26 cellular contexts compared by ENCODE assay signal in genomic region chr2:5064687-5065086, GRCh38.
"Had no signal": no experiment of that assay in that cellular context is flagged by ENCODE, and none has a peak within 500 bp of the region (broad histone marks: within the 10 kb centered on the region; RNA-seq: fewer than 3 reads in every experiment).

No MANE protein-coding gene starts in this region.

- H3K27ac Mint-ChIP-seq: memory B cell; mesothelial cell of epicardium; naive B cell; natural killer cell treated with Interleukin-12 subunit alpha and Interleukin-12 subunit beta and Interleukin-15 and Interleukin-18, amount 100 ng/mL, for 72 hours; stimulated activated memory B cell treated with anti-CD40 and anti-IgM and Interleukin-4, amounts not matched to agents 10 μg/mL and 1 μg/mL and 100 μg/mL, for 72 hours; type B pancreatic cell had no signal

- H3K27me3 ChIP-seq: gastrocnemius medialis, ovary, sigmoid colon, testis, tibial artery had no signal

- FAIRE-seq: colon, kidney had no signal

- H3K4me1 ChIP-seq: sigmoid colon, testis, tibial artery had no signal

- H3K9me3 ChIP-seq: gastrocnemius medialis, ovary, psoas muscle, sigmoid colon, testis, tibial artery had no signal

- H3K4me3 ChIP-seq: dorsolateral prefrontal cortex, gastrocnemius medialis, lung, mucosa of descending colon, ovary, psoas muscle, sigmoid colon, testis, tibial artery had no signal

- H3K36me3 ChIP-seq: gastrocnemius medialis, ovary, sigmoid colon, tibial artery had no signal

- H3K36me3 Mint-ChIP-seq: memory B cell; mesothelial cell of epicardium; naive B cell; stimulated activated memory B cell treated with anti-CD40 and anti-IgM and Interleukin-4, amounts not matched to agents 10 μg/mL and 1 μg/mL and 100 μg/mL, for 72 hours; type B pancreatic cell had no signal

- H3K27ac ChIP-seq: dorsolateral prefrontal cortex, gastrocnemius medialis, ovary, psoas muscle, sigmoid colon, testis, tibial artery had no signal

- H3K4me1 Mint-ChIP-seq: memory B cell; naive B cell; stimulated activated memory B cell treated with anti-CD40 and anti-IgM and Interleukin-4, amounts not matched to agents 10 μg/mL and 1 μg/mL and 100 μg/mL, for 72 hours had no signal

- DNase-seq: dorsolateral prefrontal cortex; effector CD4-positive, alpha-beta T cell; gastrocnemius medialis; head of caudate nucleus; kidney; mucosa of descending colon; naive B cell; occipital lobe; ovary; posterior cingulate gyrus; psoas muscle; right cardiac atrium; sigmoid colon; stimulated activated CD4-positive, alpha-beta T cell treated with anti-CD3 and anti-CD28 coated beads, Interleukin-2, amount 100 ng/mL, for 24 hours; stimulated activated CD4-positive, alpha-beta T cell treated with anti-CD3 and anti-CD28 coated beads, Interleukin-4, amount 100 ng/mL, for 24 hours; stimulated activated naive CD8-positive, alpha-beta T cell treated with anti-CD3 and anti-CD28 coated beads, Interleukin-15, Interleukin-2, amounts not matched to agents 100 U/mL and 50 U/mL, for 24 hours; substantia nigra; testis; tibial artery had no signal

- H3K4me3 Mint-ChIP-seq: memory B cell; mesothelial cell of epicardium; naive B cell; natural killer cell treated with Interleukin-12 subunit alpha and Interleukin-12 subunit beta and Interleukin-15 and Interleukin-18, amount 100 ng/mL, for 72 hours; stimulated activated memory B cell treated with anti-CD40 and anti-IgM and Interleukin-4, amounts not matched to agents 10 μg/mL and 1 μg/mL and 100 μg/mL, for 72 hours; type B pancreatic cell had no signal

- H3K27me3 Mint-ChIP-seq: memory B cell; naive B cell; natural killer cell treated with Interleukin-12 subunit alpha and Interleukin-12 subunit beta and Interleukin-15 and Interleukin-18, amount 100 ng/mL, for 72 hours; stimulated activated memory B cell treated with anti-CD40 and anti-IgM and Interleukin-4, amounts not matched to agents 10 μg/mL and 1 μg/mL and 100 μg/mL, for 72 hours had no signal

- H3K9me3 Mint-ChIP-seq: memory B cell, mesothelial cell of epicardium, type B pancreatic cell had no signal
